ENCODE assay signal across 1 cellular context in the genomic region with DNA sequence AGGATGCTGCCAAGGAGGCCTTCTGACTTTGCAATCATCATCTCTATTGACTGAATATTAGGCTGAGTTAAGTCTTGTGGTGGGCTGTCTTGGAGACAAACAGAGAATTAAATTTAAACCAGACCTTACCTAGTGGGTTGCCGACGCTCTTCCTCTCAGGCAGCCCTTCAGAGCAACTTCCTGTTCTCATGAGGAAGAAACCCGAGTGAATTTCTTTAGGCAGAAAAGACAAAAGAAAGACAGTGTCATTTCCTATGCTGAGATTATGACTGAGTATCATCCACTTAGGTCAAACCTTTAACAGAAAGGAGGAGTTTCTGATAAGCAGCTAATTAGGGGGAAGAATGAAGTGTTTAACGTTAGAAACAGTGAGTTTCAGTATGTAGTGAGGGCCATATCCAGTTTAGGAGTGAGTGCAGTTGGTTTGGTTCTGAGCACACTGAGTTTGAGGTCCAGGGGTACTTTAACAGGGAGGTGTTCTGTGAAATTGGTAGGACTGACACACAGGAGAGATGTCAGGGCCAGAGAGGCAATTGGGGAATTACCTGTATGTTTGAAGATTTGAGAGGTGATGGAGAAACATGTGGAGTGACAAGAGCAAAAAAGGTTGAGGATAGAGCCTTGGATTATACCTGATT.
TF ChIP-seq lines count a peak whose summit lies in the region.

No MANE protein-coding gene starts in this region.

TF ChIP-seq in SK-N-SH, 30 proteins besides CTCF, POLR2A, EP300 and RAD21 (continued from another document):
- TF ChIP-seq, protein P1, sequence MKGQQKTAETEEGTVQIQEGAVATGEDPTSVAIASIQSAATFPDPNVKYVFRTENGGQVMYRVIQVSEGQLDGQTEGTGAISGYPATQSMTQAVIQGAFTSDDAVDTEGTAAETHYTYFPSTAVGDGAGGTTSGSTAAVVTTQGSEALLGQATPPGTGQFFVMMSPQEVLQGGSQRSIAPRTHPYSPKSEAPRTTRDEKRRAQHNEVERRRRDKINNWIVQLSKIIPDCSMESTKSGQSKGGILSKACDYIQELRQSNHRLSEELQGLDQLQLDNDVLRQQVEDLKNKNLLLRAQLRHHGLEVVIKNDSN (IDR thresholded peaks at IDR 0.05; ENCODE audit: borderline replicate concordance, low read depth): no peak
- TF ChIP-seq TEAD4 (IDR thresholded peaks at IDR 0.05; ENCODE audit: borderline replicate concordance, insufficient read depth) (no peak), ELF1 (IDR thresholded peaks at IDR 0.05) (no peak), SMC3 (IDR thresholded peaks at IDR 0.05; ENCODE audit: low read depth, low read length) (no peak), RFX5 (IDR thresholded peaks at IDR 0.05; ENCODE audit: low read length) (no peak), EZH2phosphoT487 (IDR thresholded peaks at IDR 0.05; ENCODE audit: borderline replicate concordance, low read depth) (no peak), JUND (IDR thresholded peaks at IDR 0.05) (no peak), GATA2 (CRISPR knock-in tag; IDR thresholded peaks at IDR 0.05) (no peak), FOSL2 (IDR thresholded peaks at IDR 0.05; ENCODE audit: borderline replicate concordance, low read depth) (no peak), NRF1 (IDR thresholded peaks at IDR 0.05; ENCODE audit: low read depth, low read length) (no peak), GABPA (IDR thresholded peaks at IDR 0.05; ENCODE audit: low read depth) (no peak)
- TF ChIP-seq, protein P2, sequence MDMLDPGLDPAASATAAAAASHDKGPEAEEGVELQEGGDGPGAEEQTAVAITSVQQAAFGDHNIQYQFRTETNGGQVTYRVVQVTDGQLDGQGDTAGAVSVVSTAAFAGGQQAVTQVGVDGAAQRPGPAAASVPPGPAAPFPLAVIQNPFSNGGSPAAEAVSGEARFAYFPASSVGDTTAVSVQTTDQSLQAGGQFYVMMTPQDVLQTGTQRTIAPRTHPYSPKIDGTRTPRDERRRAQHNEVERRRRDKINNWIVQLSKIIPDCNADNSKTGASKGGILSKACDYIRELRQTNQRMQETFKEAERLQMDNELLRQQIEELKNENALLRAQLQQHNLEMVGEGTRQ (IDR thresholded peaks at IDR 0.05; ENCODE audit: borderline replicate concordance, low read depth, low read length): no peak
- TF ChIP-seq, protein P3, sequence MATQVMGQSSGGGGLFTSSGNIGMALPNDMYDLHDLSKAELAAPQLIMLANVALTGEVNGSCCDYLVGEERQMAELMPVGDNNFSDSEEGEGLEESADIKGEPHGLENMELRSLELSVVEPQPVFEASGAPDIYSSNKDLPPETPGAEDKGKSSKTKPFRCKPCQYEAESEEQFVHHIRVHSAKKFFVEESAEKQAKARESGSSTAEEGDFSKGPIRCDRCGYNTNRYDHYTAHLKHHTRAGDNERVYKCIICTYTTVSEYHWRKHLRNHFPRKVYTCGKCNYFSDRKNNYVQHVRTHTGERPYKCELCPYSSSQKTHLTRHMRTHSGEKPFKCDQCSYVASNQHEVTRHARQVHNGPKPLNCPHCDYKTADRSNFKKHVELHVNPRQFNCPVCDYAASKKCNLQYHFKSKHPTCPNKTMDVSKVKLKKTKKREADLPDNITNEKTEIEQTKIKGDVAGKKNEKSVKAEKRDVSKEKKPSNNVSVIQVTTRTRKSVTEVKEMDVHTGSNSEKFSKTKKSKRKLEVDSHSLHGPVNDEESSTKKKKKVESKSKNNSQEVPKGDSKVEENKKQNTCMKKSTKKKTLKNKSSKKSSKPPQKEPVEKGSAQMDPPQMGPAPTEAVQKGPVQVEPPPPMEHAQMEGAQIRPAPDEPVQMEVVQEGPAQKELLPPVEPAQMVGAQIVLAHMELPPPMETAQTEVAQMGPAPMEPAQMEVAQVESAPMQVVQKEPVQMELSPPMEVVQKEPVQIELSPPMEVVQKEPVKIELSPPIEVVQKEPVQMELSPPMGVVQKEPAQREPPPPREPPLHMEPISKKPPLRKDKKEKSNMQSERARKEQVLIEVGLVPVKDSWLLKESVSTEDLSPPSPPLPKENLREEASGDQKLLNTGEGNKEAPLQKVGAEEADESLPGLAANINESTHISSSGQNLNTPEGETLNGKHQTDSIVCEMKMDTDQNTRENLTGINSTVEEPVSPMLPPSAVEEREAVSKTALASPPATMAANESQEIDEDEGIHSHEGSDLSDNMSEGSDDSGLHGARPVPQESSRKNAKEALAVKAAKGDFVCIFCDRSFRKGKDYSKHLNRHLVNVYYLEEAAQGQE (IDR thresholded peaks at IDR 0.05; ENCODE audit: low read depth, low read length): no peak
- TF ChIP-seq, protein P4, sequence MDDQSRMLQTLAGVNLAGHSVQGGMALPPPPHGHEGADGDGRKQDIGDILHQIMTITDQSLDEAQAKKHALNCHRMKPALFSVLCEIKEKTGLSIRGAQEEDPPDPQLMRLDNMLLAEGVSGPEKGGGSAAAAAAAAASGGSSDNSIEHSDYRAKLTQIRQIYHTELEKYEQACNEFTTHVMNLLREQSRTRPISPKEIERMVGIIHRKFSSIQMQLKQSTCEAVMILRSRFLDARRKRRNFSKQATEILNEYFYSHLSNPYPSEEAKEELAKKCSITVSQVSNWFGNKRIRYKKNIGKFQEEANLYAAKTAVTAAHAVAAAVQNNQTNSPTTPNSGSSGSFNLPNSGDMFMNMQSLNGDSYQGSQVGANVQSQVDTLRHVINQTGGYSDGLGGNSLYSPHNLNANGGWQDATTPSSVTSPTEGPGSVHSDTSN (IDR thresholded peaks at IDR 0.05): no peak
- TF ChIP-seq, protein P5, sequence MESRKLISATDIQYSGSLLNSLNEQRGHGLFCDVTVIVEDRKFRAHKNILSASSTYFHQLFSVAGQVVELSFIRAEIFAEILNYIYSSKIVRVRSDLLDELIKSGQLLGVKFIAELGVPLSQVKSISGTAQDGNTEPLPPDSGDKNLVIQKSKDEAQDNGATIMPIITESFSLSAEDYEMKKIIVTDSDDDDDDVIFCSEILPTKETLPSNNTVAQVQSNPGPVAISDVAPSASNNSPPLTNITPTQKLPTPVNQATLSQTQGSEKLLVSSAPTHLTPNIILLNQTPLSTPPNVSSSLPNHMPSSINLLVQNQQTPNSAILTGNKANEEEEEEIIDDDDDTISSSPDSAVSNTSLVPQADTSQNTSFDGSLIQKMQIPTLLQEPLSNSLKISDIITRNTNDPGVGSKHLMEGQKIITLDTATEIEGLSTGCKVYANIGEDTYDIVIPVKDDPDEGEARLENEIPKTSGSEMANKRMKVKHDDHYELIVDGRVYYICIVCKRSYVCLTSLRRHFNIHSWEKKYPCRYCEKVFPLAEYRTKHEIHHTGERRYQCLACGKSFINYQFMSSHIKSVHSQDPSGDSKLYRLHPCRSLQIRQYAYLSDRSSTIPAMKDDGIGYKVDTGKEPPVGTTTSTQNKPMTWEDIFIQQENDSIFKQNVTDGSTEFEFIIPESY (IDR thresholded peaks at IDR 0.05; ENCODE audit: borderline replicate concordance, low read depth): no peak
